Comparison of ENCODE assay signal across 13 cellular contexts in genomic region chr1:157562515-157562914, GRCh38. TPM values are rescaled to one million over a fixed set of nuclear protein-coding genes. Genes with fewer than 3 reads are reported as not detected.
A peak's percentile ranks its signal among the peaks of the same experiment; 100 is the strongest.
DNase-seq lines count a peak whose midpoint lies in the region; ATAC-seq and TF ChIP-seq lines count a peak whose summit lies in the region.
"Had no signal": no experiment of that assay in that cellular context is flagged by ENCODE, and none has a peak within 500 bp of the region (broad histone marks: within the 10 kb centered on the region; RNA-seq: fewer than 3 reads in every experiment).

No MANE protein-coding gene starts in this region.

- peaks cover 0 to 5% of the 10 kb centered on the region in 2 donors for H3K27me3 ChIP-seq in left lung
- no peaks in the 10 kb centered on the region for H3K27me3 ChIP-seq in right cardiac atrium (ENCODE audit: control insufficient read depth, insufficient read depth)
- H3K27me3 ChIP-seq: colonic mucosa had no signal

- H3K27ac ChIP-seq in left lung (no peak overlapping the region), right cardiac atrium (ENCODE audit: low read length) (no peak overlapping the region)
- H3K27ac ChIP-seq: colonic mucosa, heart left ventricle had no signal

- no peaks in the 10 kb centered on the region for H3K36me3 ChIP-seq in left lung
- H3K36me3 ChIP-seq: colonic mucosa, heart left ventricle had no signal

- intact Hi-C loops in left lung (cut with DNase I) (no loop called here), right cardiac atrium (cut with DNase I) (no loop called here)

- H3K4me3 ChIP-seq in left lung: no peak overlapping the region
- no peak overlapping the region for H3K4me3 ChIP-seq in right cardiac atrium (ENCODE audit: low read length)
- H3K4me3 ChIP-seq: colonic mucosa, heart left ventricle had no signal

- H3K4me1 ChIP-seq in left lung: no peaks in the 10 kb centered on the region
- no peaks in the 10 kb centered on the region for H3K4me1 ChIP-seq in right cardiac atrium (ENCODE audit: control insufficient read depth, insufficient read depth, low read length)
- H3K4me1 ChIP-seq: colonic mucosa, heart left ventricle had no signal

- TF ChIP-seq CTCF in left lung (IDR thresholded peaks at IDR 0.05): no peak

- H3K9me3 ChIP-seq in left lung (no peaks in the 10 kb centered on the region), right cardiac atrium (ENCODE audit: control insufficient read depth, low read length) (no peaks in the 10 kb centered on the region)
- H3K9me3 ChIP-seq: colonic mucosa, heart left ventricle had no signal

- ATAC-seq in GM18870 (IDR thresholded peaks at IDR 0.05; ENCODE audit: unreplicated experiment): peak; percentile 71
- ATAC-seq in GM21515 (IDR thresholded peaks at IDR 0.05; ENCODE audit: unreplicated experiment): peak; percentile 68
- ATAC-seq in HG03139 (IDR thresholded peaks at IDR 0.05; ENCODE audit: unreplicated experiment): peak; percentile 69
- peak; percentile 24 for ATAC-seq in left lung
- ATAC-seq in right cardiac atrium: no peak
- ATAC-seq: activated CD4-positive, alpha-beta T cell treated with anti-CD3 and anti-CD28 coated beads for 36 hours; heart left ventricle had no signal

- WGBS in right cardiac atrium: 36% methylated on average over 2 of the region's 2 CpGs

- DNase-seq in left lung (no peak), LoVo (ENCODE audit: low spot score) (no peak), NCI-H2029 treated with DMSO at 0.1 percent for 48 hours (lab: John Stamatoyannopoulos, UW) (no peak), right cardiac atrium (no peak)
- DNase-seq: activated CD4-positive, alpha-beta T cell treated with anti-CD3 and anti-CD28 coated beads for 36 hours; activated naive CD4-positive, alpha-beta T cell treated with Interleukin-2 at 50 U/mL for 16 hours; colonic mucosa; heart left ventricle; NCI-H1436 treated with DMSO at 0.1 percent for 48 hours had no signal

RNA-seq across cellular contexts. Expression of gene FCRL5, which starts 10.2 kb away (rescaled TPM):
- total RNA-seq in left lung (1 to 10 TPM; 1.1 to 1.5 TPM), right cardiac atrium (under 1 TPM in 3 of 4 donors, not detected in 1; 0.08 to 0.32 (median 0.11) TPM)
- not detected for polyA plus RNA-seq in right cardiac atrium
- total RNA-seq: activated CD4-positive, alpha-beta T cell treated with anti-CD3 and anti-CD28 coated beads for 36 hours; RPMI7951 had no signal

RNA-seq across cellular contexts. Expression of gene FCRL4, which starts 35.4 kb away (rescaled TPM):
- total RNA-seq in left lung (not detected), right cardiac atrium (not detected)
- polyA plus RNA-seq in right cardiac atrium: not detected
- total RNA-seq: activated CD4-positive, alpha-beta T cell treated with anti-CD3 and anti-CD28 coated beads for 36 hours; colonic mucosa; heart left ventricle; RPMI7951 had no signal
- polyA plus RNA-seq: heart left ventricle had no signal

Comparison
In these comparisons a context has a peak if more than half of its experiments do, and no peak if none do; other contexts are left out.
1. ATAC-seq: peak in GM18870 (single experiment), GM21515 (single experiment), HG03139 (single experiment) and left lung (single experiment); none in right cardiac atrium (0 of 2).